In genomic region chr11:117083011-117083940, GRCh38 we compare ENCODE assay signal across 15 cellular contexts. TPM values are rescaled to one million over a fixed set of nuclear protein-coding genes. Genes with fewer than 3 reads are reported as not detected.
DNase-seq lines count a peak whose midpoint lies in the region; ATAC-seq and TF ChIP-seq lines count a peak whose summit lies in the region.
"Had no signal": no experiment of that assay in that cellular context is flagged by ENCODE, and none has a peak within 500 bp of the region (broad histone marks: within the 10 kb centered on the region; RNA-seq: fewer than 3 reads in every experiment).

No MANE protein-coding gene starts in this region.

- H3K27me3 ChIP-seq in cardiac muscle cell (no peaks in the 10 kb centered on the region), tibial artery (no peaks in the 10 kb centered on the region)
- H3K27me3 ChIP-seq: suprapubic skin had no signal

- intact Hi-C loops in cardiac septum (cut with DNase I) (no loop called here), tibial artery (cut with DNase I; ENCODE audit: low total_unique reads) (no loop called here), left colon (cut with DNase I, micrococcal nuclease) (no loop called here)

- H3K4me1 ChIP-seq in cardiac muscle cell (ENCODE audit: low read depth) (peaks cover 10% of the 10 kb centered on the region), tibial artery (peaks cover 0 to 77% (median 18%) of the 10 kb centered on the region in 4 donors)

- no peaks in the 10 kb centered on the region for H3K36me3 ChIP-seq in cardiac muscle cell
- H3K36me3 ChIP-seq in tibial artery: no peaks in the 10 kb centered on the region
- H3K36me3 ChIP-seq: suprapubic skin had no signal

- ATAC-seq in left colon: no peak
- ATAC-seq in HG02840 (IDR thresholded peaks at IDR 0.05; ENCODE audit: low FRiP score, unreplicated experiment): no peak
- ATAC-seq: activated CD4-positive, CD25-positive, alpha-beta regulatory T cell treated with anti-CD3 and anti-CD28 coated beads, Interleukin-2, amount 50 U/mL, for 24 hours; psoas muscle; T-cell had no signal

- DNase-seq in cardiac muscle cell (ENCODE audit: low read depth in 1 of 2, low spot score in 1 of 2) (peak in 1 of 2 donors; percentile 51), cardiac septum (ENCODE audit: low spot score) (no peak), midbrain (lab: John Stamatoyannopoulos, UW) (peak; percentile 69), tibial artery (no peak), left colon (no peak), GF-D8 (lab: John Stamatoyannopoulos, UW) (no peak)
- DNase-seq: activated naive CD4-positive, alpha-beta T cell treated with anti-CD3 and anti-CD28 coated beads, Interleukin-2, amount 50 U/mL, for 16 hours; kidney; NCI-H187 treated with DMSO at 0.1 percent for 48 hours; psoas muscle; T-cell had no signal

- H3K4me3 ChIP-seq in cardiac muscle cell (no peak overlapping the region), tibial artery (peak overlapping the region in 1 of 2 donors; percentile 21)
- H3K4me3 ChIP-seq: psoas muscle, suprapubic skin had no signal

- TF ChIP-seq CTCF in cardiac muscle cell (IDR thresholded peaks at IDR 0.05; ENCODE audit: low read depth, low read length): no peak
- TF ChIP-seq CTCF in tibial artery (IDR thresholded peaks at IDR 0.05): no peak

- H3K27ac ChIP-seq in cardiac muscle cell (peak overlapping the region; percentile 16), cingulate gyrus (ENCODE audit: low read depth, low read length) (peak overlapping the region; percentile 93), tibial artery (peak overlapping the region; percentile 34 to 59)
- H3K27ac ChIP-seq: psoas muscle, suprapubic skin had no signal

- H3K9me3 ChIP-seq in cardiac muscle cell (ENCODE audit: low read depth) (no peaks in the 10 kb centered on the region), tibial artery (no peaks in the 10 kb centered on the region)
- H3K9me3 ChIP-seq: psoas muscle, suprapubic skin had no signal

RNA-seq across cellular contexts. Expression of gene SIK3, which starts 15.0 kb away (rescaled TPM):
- 27.4 and 58.5 TPM in 2 replicates for total RNA-seq in cardiac muscle cell
- polyA plus RNA-seq in cardiac muscle cell: 29.1 and 39.7 TPM in 2 replicates
- 47.4 TPM for total RNA-seq in cardiac septum
- 10 to 100 TPM; 35.3 to 39.0 TPM for total RNA-seq in left colon

Comparison
In these comparisons a context has a peak if more than half of its experiments do, and no peak if none do; other contexts are left out.
1. H3K27ac ChIP-seq: peak in every context shown above with its lines; median percentile 93 in cingulate gyrus; 46 in tibial artery; 16 in cardiac muscle cell.